ENCODE assay signal across 19 cellular contexts in genomic region chr3:73685061-73685460, GRCh38.
A peak's percentile ranks its signal among the peaks of the same experiment; 100 is the strongest.
DNase-seq lines count a peak whose midpoint lies in the region; ATAC-seq, FAIRE-seq and TF ChIP-seq lines count a peak whose summit lies in the region.
"Had no signal": no experiment of that assay in that cellular context is flagged by ENCODE, and none has a peak within 500 bp of the region (broad histone marks: within the 10 kb centered on the region; RNA-seq: fewer than 3 reads in every experiment).

No MANE protein-coding gene starts in this region.

- H3K36me3 ChIP-seq in GM23338 (ENCODE audit: insufficient read depth) (no peaks in the 10 kb centered on the region), mucosa of descending colon (ENCODE audit: low read depth) (no peaks in the 10 kb centered on the region)
- H3K36me3 ChIP-seq: left lung had no signal

- DNase-seq in GM23338 (ENCODE audit: low spot score) (no peak), NCI-H146 (lab: John Stamatoyannopoulos, UW) (peak; percentile 92), NCI-H526 (lab: John Stamatoyannopoulos, UW) (peak; percentile 74 to 88), mucosa of descending colon (peak in 1 of 3 donors; percentile 19), KBM-7 (no peak), frontal cortex (ENCODE audit: low spot score in 2 of 2) (no peak), medulla oblongata (ENCODE audit: extremely low spot score) (no peak)
- DNase-seq: activated gamma-delta T cell treated with Interleukin-2 at 50 U/mL for 16 hours; amniotic stem cell; central memory CD4-positive, alpha-beta T cell; DMS79 treated with DMSO at 0.1 percent for 48 hours; left lung; MV-4-11; stimulated activated CD4-positive, alpha-beta T cell treated with anti-CD3 and anti-CD28 coated beads, Interleukin-2, amount 100 ng/mL, for 24 hours; stimulated activated naive CD8-positive, alpha-beta T cell treated with anti-CD3 and anti-CD28 coated beads, Interleukin-15, amount 100 ng/mL, for 72 hours; trophoblast cell had no signal

- H3K27me3 ChIP-seq in GM23338 (ENCODE audit: insufficient read depth), result no peaks in the 10 kb centered on the region
- H3K27me3 ChIP-seq: left lung had no signal

- H2AFZ ChIP-seq in GM23338, result peak overlapping the region; percentile 93

- no peak for FAIRE-seq in frontal cortex (lab: Jason Lieb, UNC)

- no peaks in the 10 kb centered on the region for H3K79me2 ChIP-seq in GM23338 (replicated peaks; ENCODE audit: insufficient read depth)

- H3K4me1 ChIP-seq in GM23338 (ENCODE audit: insufficient read depth) (peaks cover 29% of the 10 kb centered on the region), mucosa of descending colon (ENCODE audit: low read depth) (no peaks in the 10 kb centered on the region)
- H3K4me1 ChIP-seq: left lung had no signal

- TF ChIP-seq CTCF in GM23338 (conservative IDR thresholded peaks at IDR 0.05; ENCODE audit: low read depth in 2 of 2) (no peak), mucosa of descending colon (IDR thresholded peaks at IDR 0.05) (no peak)

- no peak overlapping the region; the same call in 1 of the 2 replicates for H3K27ac ChIP-seq in GM23338 (ENCODE audit: low read depth)
- H3K27ac ChIP-seq: left lung had no signal

- no peaks in the 10 kb centered on the region for H4K20me1 ChIP-seq in GM23338 (replicated peaks; ENCODE audit: insufficient read depth)

- H3K27me3 Mint-ChIP-seq in GM23338 (ENCODE audit: insufficient read depth, low read depth, poor library complexity), result peaks cover 3% of the 10 kb centered on the region
- H3K27me3 Mint-ChIP-seq: IgD-negative memory B cell; stimulated activated naive CD8-positive, alpha-beta T cell treated with anti-CD3 and anti-CD28 coated beads, Interleukin-15, amount 100 ng/mL, for 72 hours had no signal

- in situ Hi-C loops in KBM-7 (cut with MboI; ENCODE audit: low pct_unique_long_range_greater_than_20kb, low sequenced_read_pairs), result no loop called here

- no peaks in the 10 kb centered on the region for H3F3A ChIP-seq in GM23338 (replicated peaks; ENCODE audit: low read depth)

- 0 out of 2 replicates have a peak, but pooled peaks cover 3% of the 10 kb centered on the region for H3K9me2 ChIP-seq in GM23338 (ENCODE audit: insufficient read depth)

- no peak overlapping the region for H3K27ac Mint-ChIP-seq in GM23338
- H3K27ac Mint-ChIP-seq: IgD-negative memory B cell; stimulated activated naive CD8-positive, alpha-beta T cell treated with anti-CD3 and anti-CD28 coated beads, Interleukin-15, amount 100 ng/mL, for 72 hours had no signal

- no peaks in the 10 kb centered on the region for H3K9me3 Mint-ChIP-seq in GM23338

- H3K9me3 ChIP-seq in mucosa of descending colon, result no peaks in the 10 kb centered on the region
- H3K9me3 ChIP-seq: left lung had no signal

- H3K4me1 Mint-ChIP-seq in GM23338, result peaks cover 27% of the 10 kb centered on the region
- H3K4me1 Mint-ChIP-seq: IgD-negative memory B cell; stimulated activated naive CD8-positive, alpha-beta T cell treated with anti-CD3 and anti-CD28 coated beads, Interleukin-15, amount 100 ng/mL, for 72 hours had no signal

- no peak overlapping the region for H3K4me3 Mint-ChIP-seq in GM23338
- H3K4me3 Mint-ChIP-seq: IgD-negative memory B cell; stimulated activated naive CD8-positive, alpha-beta T cell treated with anti-CD3 and anti-CD28 coated beads, Interleukin-15, amount 100 ng/mL, for 72 hours had no signal

- H3K4me3 ChIP-seq in GM23338 (no peak overlapping the region), mucosa of descending colon (no peak overlapping the region)
- H3K4me3 ChIP-seq: left lung had no signal

- peak overlapping the region; percentile 37; the same call in 1 of the 2 replicates for H3K4me2 ChIP-seq in GM23338

- ATAC-seq in GM23338, result no peak
- peak; percentile 65 for ATAC-seq in mucosa of descending colon
- ATAC-seq in GM21825 (IDR thresholded peaks at IDR 0.05; ENCODE audit: unreplicated experiment), result no peak
- ATAC-seq: left lung; sciatic nerve; stimulated activated naive CD8-positive, alpha-beta T cell treated with anti-CD3 and anti-CD28 coated beads, Interleukin-15, amount 100 ng/mL, for 72 hours had no signal

- H3K36me3 Mint-ChIP-seq in GM23338 (ENCODE audit: low read depth), result no peaks in the 10 kb centered on the region
- H3K36me3 Mint-ChIP-seq: IgD-negative memory B cell had no signal

- intact Hi-C loops in mucosa of descending colon (cut with DNase I, micrococcal nuclease), result no loop called here

TF ChIP-seq in GM23338, 12 proteins besides CTCF, POLR2A, EP300 and RAD21:
- TF ChIP-seq JUNB (IDR thresholded peaks at IDR 0.05; ENCODE audit: unreplicated experiment) (no peak), ZNF114 (CRISPR knock-in tag; IDR thresholded peaks at IDR 0.05) (no peak), POLR2AphosphoS5 (IDR thresholded peaks at IDR 0.05; ENCODE audit: low read depth) (no peak), EZH2 (IDR thresholded peaks at IDR 0.05; ENCODE audit: low read depth, unreplicated experiment) (no peak), REST (IDR thresholded peaks at IDR 0.05; ENCODE audit: unreplicated experiment) (no peak), EZH2phosphoT487 (IDR thresholded peaks at IDR 0.05; ENCODE audit: unreplicated experiment) (no peak), NANOG (IDR thresholded peaks at IDR 0.05; ENCODE audit: borderline replicate concordance) (no peak), ZNF331 (CRISPR knock-in tag; IDR thresholded peaks at IDR 0.05; ENCODE audit: low read depth) (no peak), ETS1 (IDR thresholded peaks at IDR 0.05) (no peak)

Comparison
In these comparisons a context has a peak if more than half of its experiments do, and no peak if none do; other contexts are left out.
1. DNase-seq: peak in NCI-H146 (single experiment) and NCI-H526 (2 of 2); none in GM23338 (single experiment), KBM-7 (single experiment), frontal cortex (0 of 2) and medulla oblongata (single experiment).